Comparison of ENCODE assay signal across 9 cellular contexts in the genomic region with DNA sequence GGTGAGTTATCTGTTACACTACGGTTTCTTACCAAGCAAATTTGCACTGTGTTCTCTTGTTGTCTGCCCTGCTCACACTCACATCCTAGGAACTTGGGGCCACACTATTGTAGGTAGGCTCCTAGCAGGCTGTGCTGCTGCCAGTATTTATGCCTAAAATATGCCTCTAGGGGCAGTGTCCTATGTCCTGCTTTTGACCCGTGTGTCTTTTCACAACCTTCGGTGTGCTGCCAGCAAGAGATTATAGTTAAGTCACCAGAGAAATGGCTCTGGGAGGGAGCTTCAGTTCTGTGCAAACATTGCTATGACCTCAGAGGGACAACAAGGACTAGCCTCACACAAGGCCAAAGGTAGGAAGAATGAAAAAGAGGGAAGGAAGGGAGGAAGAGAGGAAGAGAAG. TPM values are rescaled to one million over a fixed set of nuclear protein-coding genes. Genes with fewer than 3 reads are reported as not detected.
A peak's percentile ranks its signal among the peaks of the same experiment; 100 is the strongest.
DNase-seq lines count a peak whose midpoint lies in the region; ATAC-seq, FAIRE-seq and TF ChIP-seq lines count a peak whose summit lies in the region.
"Had no signal": no experiment of that assay in that cellular context is flagged by ENCODE, and none has a peak within 500 bp of the region (broad histone marks: within the 10 kb centered on the region; RNA-seq: fewer than 3 reads in every experiment).

No MANE protein-coding gene starts in this region.

- H3K9me3 Mint-ChIP-seq in stimulated activated naive B cell treated with anti-CD40 and anti-IgM and Interleukin-4, amounts not matched to agents 10 μg/mL and 1 μg/mL and 100 μg/mL, for 72 hours: peaks cover 0 to 2% of the 10 kb centered on the region in 2 donors

- TF ChIP-seq EP300 in GM12878 (IDR thresholded peaks at IDR 0.05; ENCODE audit: borderline replicate concordance in 1 of 2, control insufficient read depth in 1 of 2, low read depth in 2 of 2, low read length in 2 of 2): no peak

- in situ Hi-C loops in GM12878 (cut with MboI): no loop called here

- SMC1A ChIA-PET in GM12878 (lab: Charles Lee; ENCODE audit: uncharacterized antibody, unreplicated experiment): interaction anchor here (1.0 kb wide), 1 partner anchor 1325 kb away, joined by 6 read pairs; no protein-coding TSS in a partner anchor

- H3K4me3 ChIP-seq in GM12878: no peak overlapping the region

- H3K36me3 ChIP-seq in GM12878 (ENCODE audit: control insufficient read depth in 2 of 2, insufficient read depth in 2 of 2, low read length in 1 of 2): no peaks in the 10 kb centered on the region

- POLR2A ChIA-PET in GM12878 (lab: Charles Lee): no interaction called here

- H3K9ac ChIP-seq in GM12878 (ENCODE audit: control insufficient read depth, insufficient read depth, low read length): no peak overlapping the region

- H3K27ac ChIP-seq in GM12878 (ENCODE audit: control insufficient read depth, insufficient read depth): no peak overlapping the region

- H3K4me3 Mint-ChIP-seq in stimulated activated naive B cell treated with anti-CD40 and anti-IgM and Interleukin-4, amounts not matched to agents 10 μg/mL and 1 μg/mL and 100 μg/mL, for 72 hours: no peak overlapping the region

- H3K4me1 ChIP-seq in GM12878 (ENCODE audit: control insufficient read depth, insufficient read depth, low read length): no peaks in the 10 kb centered on the region

- no peaks in the 10 kb centered on the region for H3K79me2 ChIP-seq in GM12878 (ENCODE audit: control insufficient read depth, insufficient read depth, low read length)

- H3K36me3 Mint-ChIP-seq in stimulated activated naive B cell treated with anti-CD40 and anti-IgM and Interleukin-4, amounts not matched to agents 10 μg/mL and 1 μg/mL and 100 μg/mL, for 72 hours: no peaks in the 10 kb centered on the region

- H3K4me1 Mint-ChIP-seq in stimulated activated naive B cell treated with anti-CD40 and anti-IgM and Interleukin-4, amounts not matched to agents 10 μg/mL and 1 μg/mL and 100 μg/mL, for 72 hours: no peaks in the 10 kb centered on the region

- no peak for TF ChIP-seq RAD21 in GM12878 (IDR thresholded peaks at IDR 0.05; ENCODE audit: insufficient read depth, low read depth, low read length)

- TF ChIP-seq POLR2A in GM12878 (IDR thresholded peaks at IDR 0.05; ENCODE audit: low read depth, low read length): no peak

- TF ChIP-seq CTCF in AG09319 (IDR thresholded peaks at IDR 0.05; ENCODE audit: low read depth, low read length): peak; percentile 8; the same call in 1 of the 2 replicates
- TF ChIP-seq CTCF in GM12878 (IDR thresholded peaks at IDR 0.05 in 2 of 3, conservative IDR thresholded peaks at IDR 0.05 in 1 of 3; ENCODE audit: control insufficient read depth in 2 of 3, extremely low read depth in 1 of 3, insufficient read depth in 1 of 3, low read depth in 3 of 3, low read length in 3 of 3): peak; percentile 35 to 53 (median 51); a peak in 4 of 6 replicates
- TF ChIP-seq CTCF in omental fat pad (IDR thresholded peaks at IDR 0.05): no peak

- H3K27ac Mint-ChIP-seq in stimulated activated naive B cell treated with anti-CD40 and anti-IgM and Interleukin-4, amounts not matched to agents 10 μg/mL and 1 μg/mL and 100 μg/mL, for 72 hours: no peak overlapping the region

- no peaks in the 10 kb centered on the region for H4K20me1 ChIP-seq in GM12878 (ENCODE audit: control insufficient read depth, insufficient read depth)

- peaks cover 8 to 18% of the 10 kb centered on the region in 2 donors for H3K27me3 Mint-ChIP-seq in stimulated activated naive B cell treated with anti-CD40 and anti-IgM and Interleukin-4, amounts not matched to agents 10 μg/mL and 1 μg/mL and 100 μg/mL, for 72 hours

- no peak overlapping the region for H2AFZ ChIP-seq in GM12878 (ENCODE audit: control insufficient read depth, low read depth, low read length)

- H3K4me2 ChIP-seq in GM12878 (ENCODE audit: control insufficient read depth, insufficient read depth): no peak overlapping the region

- no TSS peak for BruUV-seq in GM12878 (replicated peaks; lab: Mats Ljungman, UMichigan)

- RAD21 ChIA-PET in GM12878 (lab: Charles Lee; ENCODE audit: unreplicated experiment): no interaction called here

- DNase-seq in AG09319 (ENCODE audit: extremely low read depth, low read depth): no peak
- DNase-seq in GM12878 (ENCODE audit: low read depth, low spot score): no peak
- DNase-seq in stimulated activated naive B cell treated with anti-CD40 and anti-IgM and Interleukin-4, amounts not matched to agents 10 μg/mL and 1 μg/mL and 100 μg/mL, for 72 hours: no peak
- DNase-seq in omental fat pad (ENCODE audit: low spot score): no peak
- DNase-seq in GM03348 (ENCODE audit: low spot score): no peak

- CTCF ChIA-PET in GM12878 (lab: Yijun Ruan, JAX): interaction anchor here (0.7 to 1.2 kb wide), 3 partner anchors 9 to 360 kb away, joined by 3 to 5 read pairs (median 3); a partner anchor contains a TSS

- no peak for FAIRE-seq in GM12878 (lab: Jason Lieb, UNC)
- FAIRE-seq: colon had no signal

- H3K9me3 ChIP-seq in GM12878 (replicated peaks; ENCODE audit: control insufficient read depth, insufficient read depth, low read length): no peaks in the 10 kb centered on the region

- 29% methylated on average over 3 of the region's 3 CpGs for WGBS in GM12878 (ENCODE audit: insufficient coverage, insufficient replicate concordance, low lambda C conversion rate, missing lambda C conversion rate)

- intact Hi-C loops in GM12878 (cut with micrococcal nuclease; ENCODE audit: unreplicated experiment): no loop called here

- ATAC-seq in GM19043 (IDR thresholded peaks at IDR 0.05; ENCODE audit: low read depth, unreplicated experiment): peak; percentile 69
- peak; percentile 76 for ATAC-seq in HG03571 (IDR thresholded peaks at IDR 0.05; ENCODE audit: unreplicated experiment)
- peak; percentile 94 for ATAC-seq in GM12878
- ATAC-seq in stimulated activated naive B cell treated with anti-CD40 and anti-IgM and Interleukin-4, amounts not matched to agents 10 μg/mL and 1 μg/mL and 100 μg/mL, for 72 hours (replicated peaks): peak; percentile 60 to 61
- ATAC-seq in HG02840 (IDR thresholded peaks at IDR 0.05; ENCODE audit: low FRiP score, unreplicated experiment): no peak
- ATAC-seq in omental fat pad (ENCODE audit: low FRiP score): no peak

- H3K27me3 ChIP-seq in GM12878 (replicated peaks in 1 of 2; ENCODE audit: control insufficient read depth in 2 of 2, insufficient read depth in 2 of 2, low read length in 1 of 2): 0 out of 4 replicates have a peak, but pooled peaks cover 0 to 2% of the 10 kb centered on the region in 2 experiments

RNA-seq across cellular contexts. Expression of a gene that starts 8.9 kb away (rescaled TPM):
- not detected in 2 replicates for total RNA-seq in GM12878 (2013; cell fraction: nucleolus; rRNA removed)
- total RNA-seq in GM12878 (2014; rRNA removed): not detected in 2 replicates
- total RNA-seq in GM12878 (2014; rRNA removed; fragmentation: Illumina TruSeq; extraction: Trizol): not detected in 2 replicates
- not detected in 2 replicates for total RNA-seq in GM12878 (2021)
- polyA plus RNA-seq in GM12878 (2011; ENCODE audit: low read depth): not detected
- not detected in 2 replicates for polyA plus RNA-seq in GM12878 (2011; rRNA removed)
- not detected in 2 replicates for polyA plus RNA-seq in GM12878 (2011; cell fraction: cytosol; rRNA removed)
- polyA plus RNA-seq in GM12878 (2011; cell fraction: nucleus; rRNA removed): not detected in 2 replicates
- polyA plus RNA-seq in GM12878 (2012): not detected in 2 replicates
- not detected in 2 replicates for polyA plus RNA-seq in GM12878 (2014; fragmentation: Illumina TruSeq; extraction: Trizol)
- polyA plus RNA-seq in GM12878 (2014; fragmentation: Nextera tagmentation; extraction: Ambion mirVana): not detected
- not detected in 2 replicates for polyA plus RNA-seq in GM12878 (2014; rRNA removed)
- polyA plus RNA-seq in GM12878 (2016; fragmentation: Nextera tagmentation; extraction: Ambion mirVana): not detected
- polyA minus RNA-seq in GM12878 (2011; rRNA and poly(A)+ RNA removed): not detected in 2 replicates
- not detected in 2 replicates for polyA minus RNA-seq in GM12878 (2011; cell fraction: cytosol; rRNA and poly(A)+ RNA removed)
- not detected in 2 replicates for polyA minus RNA-seq in GM12878 (2011; cell fraction: nucleus; rRNA and poly(A)+ RNA removed)
- not detected for total RNA-seq in omental fat pad

RNA-seq across cellular contexts. Expression of a gene that starts 25.6 kb away (rescaled TPM):
- total RNA-seq in GM12878 (2013; cell fraction: nucleolus; rRNA removed): not detected in 2 replicates
- not detected in 2 replicates for total RNA-seq in GM12878 (2014; rRNA removed)
- total RNA-seq in GM12878 (2014; rRNA removed; fragmentation: Illumina TruSeq; extraction: Trizol): not detected in 2 replicates
- not detected in 2 replicates for total RNA-seq in GM12878 (2021)
- polyA plus RNA-seq in GM12878 (2011; ENCODE audit: low read depth): not detected
- polyA plus RNA-seq in GM12878 (2011; rRNA removed): not detected in 2 replicates
- not detected in 2 replicates for polyA plus RNA-seq in GM12878 (2011; cell fraction: cytosol; rRNA removed)
- not detected in 2 replicates for polyA plus RNA-seq in GM12878 (2011; cell fraction: nucleus; rRNA removed)
- polyA plus RNA-seq in GM12878 (2012): not detected in 2 replicates
- polyA plus RNA-seq in GM12878 (2014; fragmentation: Illumina TruSeq; extraction: Trizol): not detected in 2 replicates
- polyA plus RNA-seq in GM12878 (2014; fragmentation: Nextera tagmentation; extraction: Ambion mirVana): not detected
- not detected in 2 replicates for polyA plus RNA-seq in GM12878 (2014; rRNA removed)
- polyA plus RNA-seq in GM12878 (2016; fragmentation: Nextera tagmentation; extraction: Ambion mirVana): not detected
- polyA minus RNA-seq in GM12878 (2011; rRNA and poly(A)+ RNA removed): not detected in 2 replicates
- polyA minus RNA-seq in GM12878 (2011; cell fraction: cytosol; rRNA and poly(A)+ RNA removed): not detected in 2 replicates
- polyA minus RNA-seq in GM12878 (2011; cell fraction: nucleus; rRNA and poly(A)+ RNA removed): not detected in 2 replicates
- total RNA-seq in omental fat pad: not detected

RNA-seq across cellular contexts. Expression of a gene that starts 28.4 kb away (rescaled TPM):
- not detected in 2 replicates for total RNA-seq in GM12878 (2013; cell fraction: nucleolus; rRNA removed)
- total RNA-seq in GM12878 (2014; rRNA removed) (not detected in 2 replicates), GM12878 (2014; rRNA removed; fragmentation: Illumina TruSeq; extraction: Trizol) (not detected in 2 replicates), GM12878 (2021) (not detected in 2 replicates), omental fat pad (not detected)
- not detected for polyA plus RNA-seq in GM12878 (2011; ENCODE audit: low read depth)
- polyA plus RNA-seq in GM12878 (2011; rRNA removed) (not detected in 2 replicates), GM12878 (2014; fragmentation: Illumina TruSeq; extraction: Trizol) (not detected in 2 replicates), GM12878 (2014; fragmentation: Nextera tagmentation; extraction: Ambion mirVana) (not detected), GM12878 (2014; rRNA removed) (not detected in 2 replicates), GM12878 (2016; fragmentation: Nextera tagmentation; extraction: Ambion mirVana) (not detected)
- not detected in 2 replicates for polyA plus RNA-seq in GM12878 (2011; cell fraction: cytosol; rRNA removed)
- polyA plus RNA-seq in GM12878 (2011; cell fraction: nucleus; rRNA removed): not detected in 2 replicates
- polyA plus RNA-seq in GM12878 (2012): not detected in 2 replicates
- polyA minus RNA-seq in GM12878 (2011; rRNA and poly(A)+ RNA removed): not detected in 2 replicates
- polyA minus RNA-seq in GM12878 (2011; cell fraction: cytosol; rRNA and poly(A)+ RNA removed): not detected in 2 replicates
- not detected in 2 replicates for polyA minus RNA-seq in GM12878 (2011; cell fraction: nucleus; rRNA and poly(A)+ RNA removed)

RNA-seq across cellular contexts. Expression of a gene that starts 46.0 kb away (rescaled TPM):
- total RNA-seq in GM12878 (2013; cell fraction: nucleolus; rRNA removed): not detected in 2 replicates
- total RNA-seq in GM12878 (2014; rRNA removed): not detected in 2 replicates
- total RNA-seq in GM12878 (2014; rRNA removed; fragmentation: Illumina TruSeq; extraction: Trizol): not detected in 2 replicates
- not detected in 2 replicates for total RNA-seq in GM12878 (2021)
- not detected for polyA plus RNA-seq in GM12878 (2011; ENCODE audit: low read depth)
- not detected in 2 replicates for polyA plus RNA-seq in GM12878 (2011; rRNA removed)
- polyA plus RNA-seq in GM12878 (2011; cell fraction: cytosol; rRNA removed): not detected in 2 replicates
- polyA plus RNA-seq in GM12878 (2011; cell fraction: nucleus; rRNA removed): not detected in 2 replicates
- polyA plus RNA-seq in GM12878 (2012): not detected in 2 replicates
- not detected in 2 replicates for polyA plus RNA-seq in GM12878 (2014; fragmentation: Illumina TruSeq; extraction: Trizol)
- polyA plus RNA-seq in GM12878 (2014; fragmentation: Nextera tagmentation; extraction: Ambion mirVana): not detected
- not detected in 2 replicates for polyA plus RNA-seq in GM12878 (2014; rRNA removed)
- polyA plus RNA-seq in GM12878 (2016; fragmentation: Nextera tagmentation; extraction: Ambion mirVana): not detected
- polyA minus RNA-seq in GM12878 (2011; rRNA and poly(A)+ RNA removed): not detected in 2 replicates
- polyA minus RNA-seq in GM12878 (2011; cell fraction: cytosol; rRNA and poly(A)+ RNA removed): not detected in 2 replicates
- not detected in 2 replicates for polyA minus RNA-seq in GM12878 (2011; cell fraction: nucleus; rRNA and poly(A)+ RNA removed)
- not detected for total RNA-seq in omental fat pad

Comparison
In these comparisons a context has a peak if more than half of its experiments do, and no peak if none do; other contexts are left out.
1. CTCF ChIP-seq: peak in AG09319 (single experiment) and GM12878 (3 of 3); none in omental fat pad (0 of 3).
2. ATAC-seq: peak in GM19043 (single experiment), HG03571 (single experiment), GM12878 (single experiment) and stimulated activated naive B cell treated with anti-CD40 and anti-IgM and Interleukin-4, amounts not matched to agents 10 μg/mL and 1 μg/mL and 100 μg/mL, for 72 hours (2 of 2); none in HG02840 (single experiment) and omental fat pad (single experiment).